ENCODE assay signal across 8 cellular contexts in genomic region chr20:63775096-63775978, GRCh38. TPM values are rescaled to one million over a fixed set of nuclear protein-coding genes. Genes with fewer than 3 reads are reported as not detected.
DNase-seq lines count a peak whose midpoint lies in the region; ATAC-seq and TF ChIP-seq lines count a peak whose summit lies in the region.

No MANE protein-coding gene starts in this region.

- H3K27me3 ChIP-seq in fibroblast of lung (ENCODE audit: control insufficient read depth, insufficient read depth, low read length) (no peaks in the 10 kb centered on the region), osteoblast (ENCODE audit: insufficient read depth, low read length) (no peaks in the 10 kb centered on the region)

- DNase-seq in G401 (ENCODE audit: low spot score) (peak; percentile 63), T-helper 9 cell (peak; percentile 21), fibroblast of lung (ENCODE audit: low read depth in 2 of 2) (peak; percentile 31 to 46), osteoblast (ENCODE audit: insufficient read length, low spot score, missing footprints) (peak; percentile 97), GM19240 (ENCODE audit: insufficient read length, low spot score) (no peak), NCI-H2107 (lab: John Stamatoyannopoulos, UW) (no peak)

- H3K36me3 ChIP-seq in fibroblast of lung (ENCODE audit: control insufficient read depth, insufficient read depth, low read length) (no peaks in the 10 kb centered on the region), osteoblast (ENCODE audit: insufficient read depth, low read length) (no peaks in the 10 kb centered on the region)

- H3K27ac ChIP-seq in fibroblast of lung (ENCODE audit: insufficient read depth, low read length) = no peak overlapping the region
- no peak overlapping the region for H3K27ac ChIP-seq in osteoblast (ENCODE audit: low read depth, low read length)

- H3K4me3 ChIP-seq in fibroblast of lung (replicated peaks in 1 of 4; ENCODE audit: control extremely low read depth in 1 of 4, insufficient read depth in 1 of 4, low read depth in 3 of 4, low read length in 4 of 4) (peak overlapping the region in 1 of 4 experiments; percentile 30), osteoblast (ENCODE audit: insufficient read depth, low read length) (peak overlapping the region; percentile 60)

- H3K9me3 ChIP-seq in fibroblast of lung (ENCODE audit: control insufficient read depth, insufficient read depth, low read depth, low read length) (no peaks in the 10 kb centered on the region), osteoblast (ENCODE audit: low read depth, low read length) (no peaks in the 10 kb centered on the region)

- ATAC-seq in HG03521 (IDR thresholded peaks at IDR 0.05; ENCODE audit: unreplicated experiment) = no peak
- no peak for ATAC-seq in GM18870 (IDR thresholded peaks at IDR 0.05; ENCODE audit: unreplicated experiment)

- TF ChIP-seq CTCF in fibroblast of lung (conservative IDR thresholded peaks at IDR 0.05 in 1 of 2, IDR thresholded peaks at IDR 0.05 in 1 of 2; ENCODE audit: low read depth in 1 of 2, low read length in 2 of 2) = peak; percentile 30 to 64
- TF ChIP-seq CTCF in osteoblast (IDR thresholded peaks at IDR 0.05; ENCODE audit: extremely low read depth, low read depth, low read length) = peak; percentile 66

- H4K20me1 ChIP-seq in fibroblast of lung (ENCODE audit: control insufficient read depth, extremely low read depth, insufficient read depth, low read length) (no peaks in the 10 kb centered on the region), osteoblast (ENCODE audit: insufficient read depth, low read length) (no peaks in the 10 kb centered on the region)

- H2AFZ ChIP-seq in fibroblast of lung (ENCODE audit: low read length) (no peak overlapping the region), osteoblast (ENCODE audit: low read length) (peak overlapping the region; percentile 78)

- peaks cover 4% of the 10 kb centered on the region for H3K4me1 ChIP-seq in fibroblast of lung (ENCODE audit: control insufficient read depth, extremely low read depth, insufficient read depth, low read length)
- no peaks in the 10 kb centered on the region for H3K4me1 ChIP-seq in osteoblast (ENCODE audit: insufficient read depth, low read length)

- no peak overlapping the region for H3K9ac ChIP-seq in fibroblast of lung (ENCODE audit: insufficient read depth, low read length)

- H3K79me2 ChIP-seq in fibroblast of lung (ENCODE audit: control insufficient read depth, insufficient read depth, low read length) (no peaks in the 10 kb centered on the region), osteoblast (ENCODE audit: insufficient read depth, low read length) (no peaks in the 10 kb centered on the region)

- in situ Hi-C loops in G401 (cut with HindIII; ENCODE audit: low sequenced_read_pairs) = no loop called here

- H3K4me2 ChIP-seq in fibroblast of lung (ENCODE audit: extremely low read depth, insufficient read depth, low read length) (peak overlapping the region; percentile 15), osteoblast (ENCODE audit: insufficient read depth, low read length) (peak overlapping the region; percentile 82)

RNA-seq across cellular contexts. Expression of gene SLC2A4RG, which starts 35.8 kb away (rescaled TPM):
- total RNA-seq in G401 (2014; rRNA removed; shearing (Covaris generic)) = 71.8 and 118 TPM in 2 replicates
- total RNA-seq in fibroblast of lung (18.2 and 30.6 TPM in 2 replicates), osteoblast (27.5 and 29.5 TPM in 2 replicates)
- polyA plus RNA-seq in fibroblast of lung = 17.5 and 27.1 TPM in 2 replicates
- 57.0 and 93.2 TPM in 2 replicates for polyA plus RNA-seq in fibroblast of lung (2012)
- polyA minus RNA-seq in fibroblast of lung (ENCODE audit: low replicate concordance) = 17.2 and 17.6 TPM in 2 replicates

RNA-seq across cellular contexts. Expression of gene LIME1, which starts 38.9 kb away (rescaled TPM):
- 12.6 and 15.1 TPM in 2 replicates for total RNA-seq in G401 (2014; rRNA removed; shearing (Covaris generic))
- 1.5 and 3.5 TPM in 2 replicates for total RNA-seq in fibroblast of lung
- polyA plus RNA-seq in fibroblast of lung = 0.68 and 0.90 TPM in 2 replicates
- 2.1 and 2.3 TPM in 2 replicates for polyA plus RNA-seq in fibroblast of lung (2012)
- polyA minus RNA-seq in fibroblast of lung (ENCODE audit: low replicate concordance) = 0.41 TPM in 1 of 2 replicates, not detected in the other
- 1.8 and 2.9 TPM in 2 replicates for total RNA-seq in osteoblast

RNA-seq across cellular contexts. Expression of gene ZBTB46, which starts 55.7 kb away (rescaled TPM):
- total RNA-seq in G401 (2014; rRNA removed; shearing (Covaris generic)) = 39.7 and 42.5 TPM in 2 replicates
- total RNA-seq in fibroblast of lung (2.8 and 4.5 TPM in 2 replicates), osteoblast (under 0.01 and 0.36 TPM in 2 replicates)
- polyA plus RNA-seq in fibroblast of lung = 0.53 and 0.96 TPM in 2 replicates
- polyA plus RNA-seq in fibroblast of lung (2012) = 1.8 and 2.4 TPM in 2 replicates
- 2.1 and 5.1 TPM in 2 replicates for polyA minus RNA-seq in fibroblast of lung (ENCODE audit: low replicate concordance)

Comparison
In these comparisons a context has a peak if more than half of its experiments do, and no peak if none do; other contexts are left out.
1. DNase-seq: peak in G401 (single experiment), T-helper 9 cell (single experiment), fibroblast of lung (2 of 2) and osteoblast (single experiment); none in GM19240 (single experiment) and NCI-H2107 (single experiment).